Comparison of ENCODE assay signal across 9 cellular contexts in genomic region chr5:36657563-36657995, GRCh38. TPM values are rescaled to one million over a fixed set of nuclear protein-coding genes. Genes with fewer than 3 reads are reported as not detected.
DNase-seq lines count a peak whose midpoint lies in the region; ATAC-seq, FAIRE-seq and TF ChIP-seq lines count a peak whose summit lies in the region.
"Had no signal": no experiment of that assay in that cellular context is flagged by ENCODE, and none has a peak within 500 bp of the region (broad histone marks: within the 10 kb centered on the region; RNA-seq: fewer than 3 reads in every experiment).

No MANE protein-coding gene starts in this region.

- TF ChIP-seq RAD21 in K562 (CRISPR knock-in tag; conservative IDR thresholded peaks at IDR 0.05 in 1 of 2, IDR thresholded peaks at IDR 0.05 in 1 of 2): no peak

- H3K4me3 Mint-ChIP-seq in naive thymus-derived CD8-positive, alpha-beta T cell: no peak overlapping the region

- H3K79me2 ChIP-seq in K562 (ENCODE audit: control insufficient read depth, insufficient read depth, low read length): no peaks in the 10 kb centered on the region

- POLR2A ChIA-PET in K562 (lab: Yijun Ruan, JAX): interaction anchor here (0.7 kb wide), 1 partner anchor 550 kb away, joined by 4 read pairs; no protein-coding TSS in a partner anchor
- POLR2A ChIA-PET in naive thymus-derived CD8-positive, alpha-beta T cell (lab: Charles Lee): no interaction called here

- no peak overlapping the region for H3K27ac Mint-ChIP-seq in naive thymus-derived CD8-positive, alpha-beta T cell

- WGBS in K562 (ENCODE audit: insufficient coverage, low coverage, missing lambda C conversion rate): 0% methylated on average over 5 of the region's 5 CpGs
- 23 to 40% methylated on average over 3 to 5 of the region's 5 CpGs for WGBS in transverse colon (ENCODE audit: low coverage in 1 of 2), 2 donors

- no peaks in the 10 kb centered on the region for H3K9me3 ChIP-seq in K562 (replicated peaks; ENCODE audit: control insufficient read depth, insufficient read depth, low read depth, low read length)
- H3K9me3 ChIP-seq in transverse colon: no peaks in the 10 kb centered on the region

- TF ChIP-seq EP300 in K562 (IDR thresholded peaks at IDR 0.05; ENCODE audit: low read length) (no peak), transverse colon (IDR thresholded peaks at IDR 0.05; ENCODE audit: low read depth) (peak; percentile 7)

- H3K36me3 ChIP-seq in K562 (ENCODE audit: control insufficient read depth, insufficient read depth, low read length) (no peaks in the 10 kb centered on the region), transverse colon (no peaks in the 10 kb centered on the region)

- CTCF ChIA-PET in K562 (lab: Yijun Ruan, JAX; ENCODE audit: low intra/inter-chr PET ratio): no interaction called here

- H4K20me1 ChIP-seq in K562 (replicated peaks; ENCODE audit: control insufficient read depth, insufficient read depth, low read length): no peaks in the 10 kb centered on the region

- ATAC-seq in K562: no peak
- ATAC-seq in naive thymus-derived CD8-positive, alpha-beta T cell: no peak
- ATAC-seq in GM18909 (IDR thresholded peaks at IDR 0.05; ENCODE audit: poor library complexity, unreplicated experiment): no peak
- ATAC-seq in GM19463 (IDR thresholded peaks at IDR 0.05; ENCODE audit: unreplicated experiment): no peak

- peaks cover 4 to 25% (median 18%) of the 10 kb centered on the region in 5 donors for H3K27me3 Mint-ChIP-seq in naive thymus-derived CD8-positive, alpha-beta T cell

- TF ChIP-seq CTCF in K562 (IDR thresholded peaks at IDR 0.05 in 2 of 3, conservative IDR thresholded peaks at IDR 0.05 in 1 of 3; ENCODE audit: insufficient read depth in 2 of 3, low read depth in 1 of 3, low read length in 3 of 3) (no peak), transverse colon (IDR thresholded peaks at IDR 0.05) (no peak)

- in situ Hi-C loops in K562 (cut with MboI) (no loop called here), transverse colon (cut with MboI; ENCODE audit: low pct_ligation_motif_present in 1 of 4, low pct_unique_long_range_greater_than_20kb in 1 of 4, low sequenced_read_pairs in 3 of 4) (no loop called here)

- no TSS peak for BruUV-seq in K562 (replicated peaks; lab: Mats Ljungman, UMichigan)

- FAIRE-seq in K562 (lab: Jason Lieb, UNC): no peak

- no peaks in the 10 kb centered on the region for H3K36me3 Mint-ChIP-seq in naive thymus-derived CD8-positive, alpha-beta T cell

- H3K27ac ChIP-seq in K562 (ENCODE audit: extremely low read depth, low read depth, low read length) (no peak overlapping the region), transverse colon (peak overlapping the region in 3 of 4 donors; percentile 27 to 54 (median 53))
- H3K27ac ChIP-seq: 22Rv1 had no signal

- peaks cover 0 to 4% (median 0%) of the 10 kb centered on the region in 4 donors for H3K4me1 Mint-ChIP-seq in naive thymus-derived CD8-positive, alpha-beta T cell

- H2AFZ ChIP-seq in K562 (ENCODE audit: low read depth, low read length): no peak overlapping the region

- no peaks in the 10 kb centered on the region for H3K9me3 Mint-ChIP-seq in naive thymus-derived CD8-positive, alpha-beta T cell

- TF ChIP-seq POLR2A in K562 (conservative IDR thresholded peaks at IDR 0.05) (no peak), transverse colon (IDR thresholded peaks at IDR 0.05) (no peak)

- no peak overlapping the region for H3K4me2 ChIP-seq in K562 (ENCODE audit: insufficient read depth, low read length)

- H3K4me1 ChIP-seq in K562 (replicated peaks in 1 of 2; ENCODE audit: control insufficient read depth in 2 of 2, insufficient read depth in 2 of 2, low read length in 2 of 2) (no peaks in the 10 kb centered on the region), transverse colon (peaks cover 0 to 5% (median 2%) of the 10 kb centered on the region in 4 donors)

- H3K9ac ChIP-seq in K562 (ENCODE audit: insufficient read depth in 1 of 2, low read depth in 2 of 2, low read length in 2 of 2): no peak overlapping the region

- intact Hi-C loops in K562 (cut with micrococcal nuclease) (no loop called here), transverse colon (cut with DNase I; ENCODE audit: low total_unique reads) (no loop called here)

- H3K4me3 ChIP-seq in K562 (no peak overlapping the region), transverse colon (no peak overlapping the region)

- peaks cover 13 to 14% of the 10 kb centered on the region in 2 experiments for H3K27me3 ChIP-seq in K562 (ENCODE audit: control insufficient read depth in 2 of 2, insufficient read depth in 2 of 2, low read length in 2 of 2)
- no peaks in the 10 kb centered on the region for H3K27me3 ChIP-seq in transverse colon

- DNase-seq in DMS 273 (lab: John Stamatoyannopoulos, UW; ENCODE audit: unreplicated experiment): peak; percentile 20
- no peak for DNase-seq in DMS 273 treated with DMSO at 0.1 percent for 48 hours (lab: John Stamatoyannopoulos, UW)
- DNase-seq in K562 (ENCODE audit: extremely low read depth in 1 of 4, low spot score in 3 of 4): no peak
- peak; percentile 24 for DNase-seq in left kidney (ENCODE audit: low read depth, low spot score)
- no peak for DNase-seq in transverse colon
- no peak for DNase-seq in naive thymus-derived CD8-positive, alpha-beta T cell

- no peaks in the 10 kb centered on the region for H3K9me1 ChIP-seq in K562 (ENCODE audit: control insufficient read depth, insufficient read depth, low read length)

TF ChIP-seq in K562, 482 proteins besides CTCF, POLR2A, EP300 and RAD21:
- TF ChIP-seq CEBPG (CRISPR knock-in tag; IDR thresholded peaks at IDR 0.05): peak; percentile 46
- TF ChIP-seq CEBPG (tag; conservative IDR thresholded peaks at IDR 0.05 in 1 of 2, IDR thresholded peaks at IDR 0.05 in 1 of 2): peak; percentile 88 to 98
- TF ChIP-seq CEBPB (tag; IDR thresholded peaks at IDR 0.05): peak; percentile 97
- no peak for TF ChIP-seq POLR3G (IDR thresholded peaks at IDR 0.05; ENCODE audit: extremely low read depth, insufficient read length, insufficient replicate concordance)
- TF ChIP-seq MXI1 (IDR thresholded peaks at IDR 0.05; ENCODE audit: low read depth, low read length): no peak
- TF ChIP-seq LARP7 (IDR thresholded peaks at IDR 0.05): no peak
- TF ChIP-seq CGGBP1 (CRISPR knock-in tag; IDR thresholded peaks at IDR 0.05): no peak
- peak; percentile 44; the same call in 1 of the 2 replicates for TF ChIP-seq IRF9 (tag; IDR thresholded peaks at IDR 0.05)

RNA-seq across cellular contexts. Expression of gene SLC1A3, which starts 51.2 kb away (rescaled TPM):
- total RNA-seq in K562 (2011; cell fraction: chromatin; rRNA removed; ENCODE audit: low replicate concordance): not detected in 2 replicates
- total RNA-seq in K562 (2011; cell fraction: nucleolus; rRNA removed): not detected in 2 replicates
- not detected in 2 replicates for total RNA-seq in K562 (2011; cell fraction: nucleoplasm; rRNA removed)
- total RNA-seq in K562 (2014; rRNA removed) (not detected in 2 replicates), K562 (2014; rRNA removed; fragmentation: Illumina TruSeq; extraction: Trizol) (not detected in 2 replicates), K562 (2015; rRNA removed; fragmentation: Illumina TruSeq; extraction: Trizol) (not detected in 2 replicates), K562 (2021) (0.09 and 0.13 TPM in 2 replicates), transverse colon (10 to 100 TPM in 1 of 4 donors, 1 to 10 TPM in 2, under 1 TPM in 1; 0.20 to 16.0 (median 4.1) TPM)
- polyA plus RNA-seq in K562 (2011; rRNA removed) (not detected in 2 replicates), K562 (2014; fragmentation: Illumina TruSeq; extraction: Trizol) (not detected in 2 replicates), K562 (2014; fragmentation: Nextera tagmentation; extraction: Ambion mirVana) (not detected), K562 (2014; rRNA removed) (not detected in 2 replicates)
- not detected in 2 replicates for polyA plus RNA-seq in K562 (2011; cell fraction: cytosol; rRNA removed)
- not detected in 2 replicates for polyA plus RNA-seq in K562 (2011; cell fraction: nucleus; rRNA removed)
- polyA plus RNA-seq in K562 (2012): not detected in 2 replicates
- not detected in 2 replicates for polyA minus RNA-seq in K562 (2011; rRNA and poly(A)+ RNA removed)
- polyA minus RNA-seq in K562 (2011; cell fraction: cytosol; rRNA and poly(A)+ RNA removed): 1.7 TPM in 1 of 2 replicates, not detected in the other
- polyA minus RNA-seq in K562 (2011; cell fraction: nucleus; rRNA and poly(A)+ RNA removed): 0.78 TPM in 1 of 2 replicates, not detected in the other
- not detected for total RNA-seq in naive thymus-derived CD8-positive, alpha-beta T cell
- not detected for polyA plus RNA-seq in naive thymus-derived CD8-positive, alpha-beta T cell

Comparison
In these comparisons a context has a peak if more than half of its experiments do, and no peak if none do; other contexts are left out.
1. DNase-seq: peak in DMS 273 (single experiment) and left kidney (single experiment); none in DMS 273 treated with DMSO at 0.1 percent for 48 hours (single experiment), K562 (0 of 4), transverse colon (single experiment) and naive thymus-derived CD8-positive, alpha-beta T cell (0 of 10).